In the genomic region with DNA sequence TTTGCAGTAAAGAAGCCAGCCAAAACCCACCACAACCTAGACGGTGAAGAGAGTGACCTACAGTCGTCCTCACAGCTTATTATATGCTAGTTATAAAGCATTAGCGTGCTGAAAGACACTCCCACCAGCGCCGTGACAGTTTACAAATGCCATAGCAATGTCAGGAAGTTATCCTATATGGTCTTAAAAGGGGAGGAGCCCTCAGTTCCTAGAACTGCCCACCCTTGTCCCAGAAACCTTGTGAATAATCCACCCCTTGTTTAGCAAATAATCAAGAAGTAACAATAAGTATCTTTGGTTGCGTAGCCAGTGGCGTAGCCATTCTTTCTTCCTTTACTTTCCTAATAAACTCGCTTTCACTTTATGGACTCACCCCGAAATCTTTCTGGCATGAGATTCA, we compare ENCODE assay signal across 12 cellular contexts.
DNase-seq lines count a peak whose midpoint lies in the region; ATAC-seq, FAIRE-seq and TF ChIP-seq lines count a peak whose summit lies in the region.
"Had no signal": no experiment of that assay in that cellular context is flagged by ENCODE, and none has a peak within 500 bp of the region (broad histone marks: within the 10 kb centered on the region; RNA-seq: fewer than 3 reads in every experiment).

No MANE protein-coding gene starts in this region.

- ATAC-seq in psoas muscle (no peak), GM21717 (IDR thresholded peaks at IDR 0.05; ENCODE audit: unreplicated experiment) (no peak)

- H3K9me3 ChIP-seq in HUES64 (ENCODE audit: insufficient read depth, low read depth, low read length): no peaks in the 10 kb centered on the region
- H3K9me3 ChIP-seq in esophagus squamous epithelium: no peaks in the 10 kb centered on the region
- H3K9me3 ChIP-seq in psoas muscle: no peaks in the 10 kb centered on the region
- no peaks in the 10 kb centered on the region for H3K9me3 ChIP-seq in kidney (ENCODE audit: control insufficient read depth in 1 of 2, low read length in 2 of 2)
- H3K9me3 ChIP-seq: colonic mucosa had no signal

- TF ChIP-seq POLR2A in esophagus squamous epithelium (IDR thresholded peaks at IDR 0.05): no peak

- WGBS in HUES64: 12% methylated on average over 9 of the region's 9 CpGs
- 34 to 53% methylated on average over 9 of the region's 9 CpGs for WGBS in esophagus squamous epithelium, 2 donors
- WGBS in psoas muscle, 3 donors: 37 to 48% (median 41%) methylated on average over 9 of the region's 9 CpGs

- DNase-seq in T-helper 1 cell (no peak), esophagus squamous epithelium (lab: John Stamatoyannopoulos, UW) (no peak), psoas muscle (no peak), kidney (no peak)
- DNase-seq in stimulated activated CD4-positive, alpha-beta T cell treated with anti-CD3 and anti-CD28 coated beads, Interleukin-12 subunit alpha, Interleukin-12 subunit beta, amount 100 ng/mL, for 4 hours: no peak
- DNase-seq: colonic mucosa; NCI-H1694; stimulated activated CD4-positive, alpha-beta T cell treated with anti-CD3 and anti-CD28 coated beads, Interleukin-15, amount 100 ng/mL, for 24 hours had no signal

- intact Hi-C loops in esophagus squamous epithelium (cut with DNase I) (no loop called here), psoas muscle (cut with DNase I) (no loop called here), kidney (cut with DNase I) (no loop called here)

- no peaks in the 10 kb centered on the region for H3K4me1 Mint-ChIP-seq in T-helper 1 cell treated with Interleukin-12 subunit alpha and Interleukin-12 subunit beta and Interleukin-4 antibody, amounts not matched to agents 30 μg/mL and 1 μg/mL, for 36 hours (ENCODE audit: low read depth)

- no peaks in the 10 kb centered on the region for H3K9me3 Mint-ChIP-seq in T-helper 1 cell treated with Interleukin-12 subunit alpha and Interleukin-12 subunit beta and Interleukin-4 antibody, amounts not matched to agents 30 μg/mL and 1 μg/mL, for 36 hours

- H3K27me3 ChIP-seq in HUES64 (ENCODE audit: insufficient read depth, low read length) (peaks cover 15% of the 10 kb centered on the region; the same call in 1 of the 2 replicates), esophagus squamous epithelium (peaks cover 0 to 4% (median 0%) of the 10 kb centered on the region in 4 donors), psoas muscle (ENCODE audit: insufficient read depth in 3 of 3, low read length in 2 of 3) (no peaks in the 10 kb centered on the region)
- H3K27me3 ChIP-seq: colonic mucosa had no signal

- TF ChIP-seq CTCF in esophagus squamous epithelium (IDR thresholded peaks at IDR 0.05) (no peak), psoas muscle (IDR thresholded peaks at IDR 0.05) (no peak), kidney (IDR thresholded peaks at IDR 0.05; ENCODE audit: borderline replicate concordance, extremely low read depth, insufficient read depth) (no peak)

- H3K27me3 Mint-ChIP-seq in T-helper 1 cell treated with Interleukin-12 subunit alpha and Interleukin-12 subunit beta and Interleukin-4 antibody, amounts not matched to agents 30 μg/mL and 1 μg/mL, for 36 hours (ENCODE audit: low read depth): no peaks in the 10 kb centered on the region

- H3K36me3 ChIP-seq in HUES64 (ENCODE audit: insufficient read depth, low read length): no peaks in the 10 kb centered on the region
- no peaks in the 10 kb centered on the region for H3K36me3 ChIP-seq in esophagus squamous epithelium
- H3K36me3 ChIP-seq in psoas muscle (ENCODE audit: insufficient read depth in 1 of 2, low read depth in 1 of 2): no peaks in the 10 kb centered on the region
- H3K36me3 ChIP-seq in kidney (ENCODE audit: control insufficient read depth in 1 of 2, insufficient read depth in 2 of 2, low read length in 2 of 2): no peaks in the 10 kb centered on the region
- H3K36me3 ChIP-seq: colonic mucosa had no signal

- no peaks in the 10 kb centered on the region for H3K36me3 Mint-ChIP-seq in T-helper 1 cell treated with Interleukin-12 subunit alpha and Interleukin-12 subunit beta and Interleukin-4 antibody, amounts not matched to agents 30 μg/mL and 1 μg/mL, for 36 hours (ENCODE audit: low read depth)

- H3K9ac ChIP-seq in HUES64 (ENCODE audit: low read depth, low read length): peak overlapping the region; percentile 54
- H3K9ac ChIP-seq in kidney (ENCODE audit: low read length in 2 of 2): no peak overlapping the region

- peaks cover 51% of the 10 kb centered on the region for H3K4me1 ChIP-seq in HUES64 (ENCODE audit: insufficient read depth, low read length)
- no peaks in the 10 kb centered on the region for H3K4me1 ChIP-seq in esophagus squamous epithelium
- no peaks in the 10 kb centered on the region for H3K4me1 ChIP-seq in psoas muscle
- H3K4me1 ChIP-seq in kidney (ENCODE audit: control insufficient read depth in 1 of 2, insufficient read depth in 1 of 2, low read depth in 1 of 2, low read length in 2 of 2): no peaks in the 10 kb centered on the region
- H3K4me1 ChIP-seq: colonic mucosa had no signal

- H3K4me3 ChIP-seq in HUES64 (ENCODE audit: low read length) (peak overlapping the region; percentile 32), esophagus squamous epithelium (peak overlapping the region in 3 of 4 donors; percentile 9 to 54 (median 30)), psoas muscle (peak overlapping the region; percentile 32), kidney (ENCODE audit: low read length in 2 of 2) (peak overlapping the region in 1 of 2 donors; percentile 28)
- H3K4me3 ChIP-seq: colonic mucosa had no signal

- H3K27ac ChIP-seq in HUES64 (ENCODE audit: low read depth, low read length) (peak overlapping the region; percentile 98), esophagus squamous epithelium (no peak overlapping the region), psoas muscle (no peak overlapping the region), kidney (ENCODE audit: low read depth in 2 of 2, low read length in 2 of 2) (no peak overlapping the region)
- H3K27ac ChIP-seq: colonic mucosa had no signal

- no peak overlapping the region for H3K27ac Mint-ChIP-seq in T-helper 1 cell treated with Interleukin-12 subunit alpha and Interleukin-12 subunit beta and Interleukin-4 antibody, amounts not matched to agents 30 μg/mL and 1 μg/mL, for 36 hours

- peak overlapping the region; percentile 72 for H3K4me3 Mint-ChIP-seq in T-helper 1 cell treated with Interleukin-12 subunit alpha and Interleukin-12 subunit beta and Interleukin-4 antibody, amounts not matched to agents 30 μg/mL and 1 μg/mL, for 36 hours

- no peak for FAIRE-seq in kidney (lab: Jason Lieb, UNC)
- FAIRE-seq: A204.1 had no signal
